In genomic region chr11:11836676-11837231, GRCh38 we compare ENCODE assay signal across 29 cellular contexts.
"Had no signal": no experiment of that assay in that cellular context is flagged by ENCODE, and none has a peak within 500 bp of the region (broad histone marks: within the 10 kb centered on the region; RNA-seq: fewer than 3 reads in every experiment).

No MANE protein-coding gene starts in this region.

- H3K9me3 ChIP-seq: Peyer's patch, SJSA1 had no signal

- DNase-seq: activated CD4-positive, alpha-beta T cell treated with anti-CD3 and anti-CD28 coated beads for 48 hours; activated CD4-positive, alpha-beta T cell treated with anti-CD3 and anti-CD28 coated beads, Interleukin-2, amount 50 U/mL, for 48 hours; activated CD4-positive, CD25-positive, alpha-beta regulatory T cell treated with anti-CD3 and anti-CD28 coated beads, Interleukin-2, amount 50 U/mL, for 72 hours; activated CD8-positive, alpha-beta memory T cell treated with anti-CD3 and anti-CD28 coated beads, Interleukin-2, amount 10 ng/mL, durations not matched to agents 7 days and 5 days; activated effector memory CD4-positive, alpha-beta T cell treated with Interleukin-2 at 50 U/mL for 16 hours; activated naive CD4-positive, alpha-beta T cell treated with Interleukin-2 at 50 U/mL for 16 hours; activated naive CD8-positive, alpha-beta T cell treated with anti-CD3 and anti-CD28 coated beads, Interleukin-2, amount 50 U/mL, for 24 hours; activated T-cell treated with anti-CD3 and anti-CD28 coated beads, Interleukin-2, amount 50 U/mL, for 24 hours; amygdala; MM.1S; NCI-H1105 treated with DMSO at 0.1 percent for 48 hours; NCI-H1436 treated with DMSO at 0.1 percent for 48 hours; NCI-H187; NCI-H2081; NCI-H446; NCI-H524; Peyer's patch; Right ventricle myocardium superior; T-helper 17 cell; T-helper 9 cell had no signal

- H3K4me1 Mint-ChIP-seq: central memory CD8-positive, alpha-beta T cell; WTC11 had no signal

- ATAC-seq: activated CD8-positive, alpha-beta memory T cell treated with anti-CD3 and anti-CD28 coated beads, Interleukin-2, amount 10 ng/mL, durations not matched to agents 7 days and 5 days; activated naive CD4-positive, alpha-beta T cell treated with anti-CD3 and anti-CD28 coated beads, Interleukin-2, amount 50 U/mL, for 72 hours; activated naive CD8-positive, alpha-beta T cell treated with anti-CD3 and anti-CD28 coated beads, Interleukin-2, amount 50 U/mL, for 24 hours; SK-N-SH treated with all-trans-retinoic acid at 6 μM for 48 hours; T-helper 17 cell; WTC11 had no signal

- H3K36me3 ChIP-seq: Peyer's patch, SJSA1 had no signal

- H3K27ac Mint-ChIP-seq: activated CD8-positive, alpha-beta memory T cell treated with anti-CD3 and anti-CD28 coated beads, Interleukin-2, amount 10 ng/mL, durations not matched to agents 7 days and 5 days; activated naive CD4-positive, alpha-beta T cell treated with anti-CD3 and anti-CD28 coated beads, Interleukin-2, amount 50 U/mL, for 72 hours; activated naive CD8-positive, alpha-beta T cell treated with anti-CD3 and anti-CD28 coated beads, Interleukin-2, amount 50 U/mL, for 24 hours; activated T-cell treated with anti-CD3 and anti-CD28 coated beads, Interleukin-2, amount 50 U/mL, for 24 hours; activated T-helper 1 cell treated with anti-CD3 and anti-CD28 coated beads, Interleukin-12 subunit alpha, Interleukin-12 subunit beta, Interleukin-2, Interleukin-4 antibody, amounts not matched to agents 30 ng/mL and 10 ng/mL and 1 ng/mL, durations not matched to agents 14 hours and 24 hours and 36 hours; brain; T-helper 17 cell; WTC11 had no signal

- H3K27ac ChIP-seq: Peyer's patch, RWPE1, SJSA1 had no signal

- H3K4me3 Mint-ChIP-seq: activated CD8-positive, alpha-beta memory T cell treated with anti-CD3 and anti-CD28 coated beads, Interleukin-2, amount 10 ng/mL, durations not matched to agents 7 days and 5 days; activated naive CD8-positive, alpha-beta T cell treated with anti-CD3 and anti-CD28 coated beads, Interleukin-2, amount 50 U/mL, for 24 hours; activated T-cell treated with anti-CD3 and anti-CD28 coated beads, Interleukin-2, amount 50 U/mL, for 24 hours; activated T-helper 1 cell treated with anti-CD3 and anti-CD28 coated beads, Interleukin-12 subunit alpha, Interleukin-12 subunit beta, Interleukin-2, Interleukin-4 antibody, amounts not matched to agents 30 ng/mL and 10 ng/mL and 1 ng/mL, durations not matched to agents 14 hours and 24 hours and 36 hours; central memory CD8-positive, alpha-beta T cell; T-helper 17 cell; WTC11 had no signal

- H3K9me3 Mint-ChIP-seq: activated naive CD4-positive, alpha-beta T cell treated with anti-CD3 and anti-CD28 coated beads, Interleukin-2, amount 50 U/mL, for 72 hours; activated naive CD8-positive, alpha-beta T cell treated with anti-CD3 and anti-CD28 coated beads, Interleukin-2, amount 50 U/mL, for 24 hours; activated T-cell treated with anti-CD3 and anti-CD28 coated beads, Interleukin-2, amount 50 U/mL, for 24 hours; activated T-helper 1 cell treated with anti-CD3 and anti-CD28 coated beads, Interleukin-12 subunit alpha, Interleukin-12 subunit beta, Interleukin-2, Interleukin-4 antibody, amounts not matched to agents 30 ng/mL and 10 ng/mL and 1 ng/mL, durations not matched to agents 14 hours and 24 hours and 36 hours; central memory CD8-positive, alpha-beta T cell; WTC11 had no signal

- FAIRE-seq: astrocyte had no signal

- H3K4me3 ChIP-seq: Peyer's patch, SJSA1 had no signal

- H3K36me3 Mint-ChIP-seq: activated CD8-positive, alpha-beta memory T cell treated with anti-CD3 and anti-CD28 coated beads, Interleukin-2, amount 10 ng/mL, durations not matched to agents 7 days and 5 days; activated naive CD4-positive, alpha-beta T cell treated with anti-CD3 and anti-CD28 coated beads, Interleukin-2, amount 50 U/mL, for 72 hours; brain; WTC11 had no signal

- H3K27me3 ChIP-seq: Peyer's patch, SJSA1 had no signal
